ENCODE assay signal across 1 cellular context in genomic region chr7:87933953-87934698, GRCh38.
TF ChIP-seq lines count a peak whose summit lies in the region.

Gene ADAM22 (plus strand): TSS chr7:87934251. CDS start chr7:87934466, 215 bp downstream.

TF ChIP-seq in HepG2, 621 proteins besides CTCF, POLR2A, EP300 and RAD21 (continued from another document and continues in another):
- peak; percentile 64 for TF ChIP-seq ZNF18 (CRISPR knock-in tag; IDR thresholded peaks at IDR 0.05; ENCODE audit: insufficient replicate concordance)
- 0 out of 2 replicates have a peak, but pooled peaks have one; percentile 29 for TF ChIP-seq GZF1 (CRISPR knock-in tag; IDR thresholded peaks at IDR 0.05)
- TF ChIP-seq KIAA2018 (CRISPR knock-in tag; IDR thresholded peaks at IDR 0.05; ENCODE audit: borderline replicate concordance): no peak
- TF ChIP-seq ZNF740 (CRISPR knock-in tag; IDR thresholded peaks at IDR 0.05): peak; percentile 84
- TF ChIP-seq STAT6 (CRISPR knock-in tag; IDR thresholded peaks at IDR 0.05; ENCODE audit: borderline replicate concordance): no peak
- no peak; the same call in 1 of the 2 replicates for TF ChIP-seq ZNF124 (CRISPR knock-in tag; IDR thresholded peaks at IDR 0.05)
- TF ChIP-seq ATF3 (CRISPR knock-in tag; IDR thresholded peaks at IDR 0.05): peak; percentile 62; the same call in 1 of the 2 replicates
- TF ChIP-seq ZSCAN21 (CRISPR knock-in tag; IDR thresholded peaks at IDR 0.05; ENCODE audit: borderline replicate concordance): peak; percentile 79; the same call in 1 of the 2 replicates
- TF ChIP-seq ZMAT5 (CRISPR knock-in tag; IDR thresholded peaks at IDR 0.05; ENCODE audit: borderline replicate concordance, low read depth): no peak
- TF ChIP-seq ZKSCAN8 (CRISPR knock-in tag; IDR thresholded peaks at IDR 0.05; ENCODE audit: borderline replicate concordance): no peak
- peak; percentile 45; the same call in 1 of the 2 replicates for TF ChIP-seq SKIL (CRISPR knock-in tag; IDR thresholded peaks at IDR 0.05; ENCODE audit: borderline replicate concordance)
- peak; percentile 21; the same call in 1 of the 2 replicates for TF ChIP-seq MEF2D (CRISPR knock-in tag; IDR thresholded peaks at IDR 0.05)
- TF ChIP-seq NR3C1 (CRISPR knock-in tag; IDR thresholded peaks at IDR 0.05): no peak
- TF ChIP-seq PRDM4 (CRISPR knock-in tag; IDR thresholded peaks at IDR 0.05; ENCODE audit: borderline replicate concordance): 0 out of 2 replicates have a peak, but pooled peaks have one; percentile 23
- no peak for TF ChIP-seq JUN (CRISPR knock-in tag; IDR thresholded peaks at IDR 0.05)
- peak; percentile 63; the same call in 1 of the 2 replicates for TF ChIP-seq ZNF580 (CRISPR knock-in tag; IDR thresholded peaks at IDR 0.05; ENCODE audit: borderline replicate concordance, low read depth)
- TF ChIP-seq ARID4A (CRISPR knock-in tag; IDR thresholded peaks at IDR 0.05; ENCODE audit: borderline replicate concordance): peak; percentile 90
- peak; percentile 20 for TF ChIP-seq AGO2 (optimal IDR thresholded peaks at IDR 0.05; ENCODE audit: low read depth, low read length)
- no peak for TF ChIP-seq ARID2 (CRISPR knock-in tag; IDR thresholded peaks at IDR 0.05; ENCODE audit: borderline replicate concordance)
- TF ChIP-seq SP1 (IDR thresholded peaks at IDR 0.05): no peak
- TF ChIP-seq SP1 (CRISPR knock-in tag; IDR thresholded peaks at IDR 0.05): 0 out of 2 replicates have a peak, but pooled peaks have one; percentile 27
- TF ChIP-seq CBX1 (IDR thresholded peaks at IDR 0.05; ENCODE audit: low read depth): peak; percentile 34
- TF ChIP-seq FOXP4 (CRISPR knock-in tag; IDR thresholded peaks at IDR 0.05): 0 out of 2 replicates have a peak, but pooled peaks have one; percentile 19
- no peak for TF ChIP-seq ZFYVE20 (CRISPR knock-in tag; IDR thresholded peaks at IDR 0.05; ENCODE audit: borderline replicate concordance, low read depth)
